ENCODE assay signal across 15 cellular contexts in the genomic region with DNA sequence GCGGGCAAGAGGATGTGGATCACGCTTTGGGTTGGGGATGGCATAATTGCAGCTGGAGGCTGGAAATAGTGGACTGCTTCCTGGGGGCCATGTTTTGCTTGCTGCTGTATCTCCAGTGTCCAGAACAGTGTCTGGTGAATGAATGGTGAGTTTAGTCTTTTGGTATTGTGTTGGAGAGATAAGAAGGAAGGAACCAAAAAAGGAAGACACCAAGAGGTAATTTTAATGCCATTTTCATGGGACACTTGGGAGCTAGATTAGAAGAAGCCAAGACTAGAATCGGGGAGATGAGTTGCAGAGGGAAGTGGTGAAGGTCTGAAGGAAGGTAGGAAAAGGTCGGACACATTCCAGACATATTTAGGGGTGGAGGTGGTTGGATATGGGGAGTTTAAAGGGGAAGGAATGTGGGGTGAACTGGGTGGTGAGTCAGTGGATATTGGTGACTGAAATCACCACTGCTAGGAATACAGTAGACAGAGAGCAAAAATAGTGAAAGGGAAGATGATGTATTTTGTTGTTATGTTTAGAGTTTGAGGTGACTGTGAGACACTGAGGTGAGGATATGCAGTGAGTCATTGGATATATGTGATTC.
DNase-seq lines count a peak whose midpoint lies in the region; ATAC-seq, FAIRE-seq and TF ChIP-seq lines count a peak whose summit lies in the region.
"Had no signal": no experiment of that assay in that cellular context is flagged by ENCODE, and none has a peak within 500 bp of the region (broad histone marks: within the 10 kb centered on the region; RNA-seq: fewer than 3 reads in every experiment).

No MANE protein-coding gene starts in this region.

- no peak overlapping the region for H3K9ac ChIP-seq in keratinocyte (ENCODE audit: control insufficient read depth, extremely low read depth, insufficient read depth, low read length)

- H3K4me3 Mint-ChIP-seq in HFFc6 = no peak overlapping the region
- H3K4me3 Mint-ChIP-seq in activated T-helper 17 cell treated with anti-CD3 and anti-CD28 coated beads, Interleukin-2, amount 50 U/mL, for 72 hours = no peak overlapping the region
- H3K4me3 Mint-ChIP-seq: CD4-positive, alpha-beta memory T cell; immature natural killer cell; natural killer cell had no signal

- peaks cover 45% of the 10 kb centered on the region for H3K4me1 Mint-ChIP-seq in HFFc6 (ENCODE audit: low read depth)
- H3K4me1 Mint-ChIP-seq in activated T-helper 17 cell treated with anti-CD3 and anti-CD28 coated beads, Interleukin-2, amount 50 U/mL, for 72 hours = peaks cover 47% of the 10 kb centered on the region

- peak overlapping the region in 1 of 3 experiments; percentile 11 for H3K4me3 ChIP-seq in keratinocyte (ENCODE audit: control insufficient read depth in 2 of 3, extremely low read depth in 1 of 3, insufficient read depth in 2 of 3, low read depth in 1 of 3, low read length in 3 of 3)
- H3K4me3 ChIP-seq: spleen, vagina had no signal

- peaks cover 4% of the 10 kb centered on the region; the same call in 1 of the 2 replicates for H3K36me3 Mint-ChIP-seq in HFFc6 (ENCODE audit: low read depth)
- no peaks in the 10 kb centered on the region for H3K36me3 Mint-ChIP-seq in activated T-helper 17 cell treated with anti-CD3 and anti-CD28 coated beads, Interleukin-2, amount 50 U/mL, for 72 hours (ENCODE audit: low read depth)
- H3K36me3 Mint-ChIP-seq: CD4-positive, alpha-beta memory T cell; immature natural killer cell; natural killer cell had no signal

- peak; percentile 79 for FAIRE-seq in keratinocyte (lab: Jason Lieb, UNC)

- peak overlapping the region; percentile 38 for H3K27ac ChIP-seq in keratinocyte (ENCODE audit: control insufficient read depth, insufficient read depth, low read length)
- H3K27ac ChIP-seq: spleen, vagina had no signal

- dilution Hi-C loops in keratinocyte (cut with MboI; ENCODE audit: extremely low pct_ligation_motif_present, low sequenced_read_pairs) = no loop called here

- peaks cover 32% of the 10 kb centered on the region for H3K4me1 ChIP-seq in keratinocyte (ENCODE audit: control insufficient read depth, extremely low read depth, insufficient read depth, low read length)

- no peaks in the 10 kb centered on the region for H3K9me3 Mint-ChIP-seq in HFFc6
- H3K9me3 Mint-ChIP-seq in activated T-helper 17 cell treated with anti-CD3 and anti-CD28 coated beads, Interleukin-2, amount 50 U/mL, for 72 hours = no peaks in the 10 kb centered on the region
- H3K9me3 Mint-ChIP-seq: CD4-positive, alpha-beta memory T cell; immature natural killer cell; natural killer cell had no signal

- H4K20me1 ChIP-seq in keratinocyte (ENCODE audit: control insufficient read depth, extremely low read depth, insufficient read depth, low read length) = peaks cover 3% of the 10 kb centered on the region

- no peak overlapping the region for H3K27ac Mint-ChIP-seq in HFFc6
- no peak overlapping the region for H3K27ac Mint-ChIP-seq in activated T-helper 17 cell treated with anti-CD3 and anti-CD28 coated beads, Interleukin-2, amount 50 U/mL, for 72 hours
- H3K27ac Mint-ChIP-seq: CD4-positive, alpha-beta memory T cell; immature natural killer cell; natural killer cell had no signal

- peak overlapping the region; percentile 71 for H3K4me2 ChIP-seq in keratinocyte (ENCODE audit: control insufficient read depth, extremely low read depth, insufficient read depth, low read depth, low read length)

- ATAC-seq in activated T-helper 17 cell treated with anti-CD3 and anti-CD28 coated beads, Interleukin-2, amount 50 U/mL, for 72 hours (replicated peaks) = peak; percentile 81

- H3K9me3 ChIP-seq in keratinocyte (ENCODE audit: control insufficient read depth, low read depth, low read length) = no peaks in the 10 kb centered on the region
- H3K9me3 ChIP-seq: spleen, vagina had no signal

- peak; percentile 61 for DNase-seq in AG08395 (ENCODE audit: low spot score)
- peak; percentile 54 for DNase-seq in HFFc6
- peak; percentile 36 for DNase-seq in keratinocyte (ENCODE audit: low read depth, low spot score)
- no peak for DNase-seq in T-helper 9 cell
- DNase-seq in Ammon's horn (ENCODE audit: low spot score) = no peak
- no peak for DNase-seq in NCI-H2029 treated with DMSO at 0.1 percent for 48 hours (lab: John Stamatoyannopoulos, UW)
- no peak for DNase-seq in stimulated activated CD4-positive, alpha-beta T cell treated with anti-CD3 and anti-CD28 coated beads, Interleukin-15, amount 100 ng/mL, for 24 hours
- DNase-seq: CD4-positive, alpha-beta memory T cell; immature natural killer cell; natural killer cell; NCI-H1417 treated with DMSO at 0.1 percent for 48 hours; NCI-H748 treated with DMSO at 0.1 percent for 48 hours; spleen had no signal

- TF ChIP-seq CTCF in HFFc6 (IDR thresholded peaks at IDR 0.05) (no peak), keratinocyte (optimal IDR thresholded peaks at IDR 0.05 in 1 of 3, IDR thresholded peaks at IDR 0.05 in 1 of 3, conservative IDR thresholded peaks at IDR 0.05 in 1 of 3; ENCODE audit: extremely low read depth in 1 of 3, insufficient read depth in 2 of 3, low read length in 3 of 3) (no peak)

- H3K27me3 Mint-ChIP-seq in HFFc6 (ENCODE audit: insufficient read depth) = no peaks in the 10 kb centered on the region
- H3K27me3 Mint-ChIP-seq in activated T-helper 17 cell treated with anti-CD3 and anti-CD28 coated beads, Interleukin-2, amount 50 U/mL, for 72 hours = no peaks in the 10 kb centered on the region
- H3K27me3 Mint-ChIP-seq: CD4-positive, alpha-beta memory T cell had no signal

- H3K9me1 ChIP-seq in keratinocyte (ENCODE audit: control insufficient read depth, extremely low read depth, insufficient read depth, low read length) = peaks cover 3% of the 10 kb centered on the region

- H3K27me3 ChIP-seq in keratinocyte (ENCODE audit: control insufficient read depth, extremely low read depth, insufficient read depth, low read length) = no peaks in the 10 kb centered on the region
- H3K27me3 ChIP-seq: spleen, vagina had no signal

- no peaks in the 10 kb centered on the region for H3K36me3 ChIP-seq in keratinocyte (ENCODE audit: control insufficient read depth in 2 of 2, extremely low read depth in 1 of 2, insufficient read depth in 2 of 2, low read length in 2 of 2)
- H3K36me3 ChIP-seq: spleen, vagina had no signal

- H3K79me2 ChIP-seq in keratinocyte (ENCODE audit: control insufficient read depth, insufficient read depth, low read length) = peaks cover 72% of the 10 kb centered on the region

- no peak overlapping the region for H2AFZ ChIP-seq in keratinocyte (ENCODE audit: control insufficient read depth, low read length)

Comparison
In these comparisons a context has a peak if more than half of its experiments do, and no peak if none do; other contexts are left out.
1. DNase-seq: peak in AG08395 (single experiment), HFFc6 (single experiment) and keratinocyte (single experiment); none in T-helper 9 cell (single experiment), Ammon's horn (single experiment), NCI-H2029 treated with DMSO at 0.1 percent for 48 hours (single experiment) and stimulated activated CD4-positive, alpha-beta T cell treated with anti-CD3 and anti-CD28 coated beads, Interleukin-15, amount 100 ng/mL, for 24 hours (single experiment).